15 cellular contexts compared by ENCODE assay signal in the genomic region with DNA sequence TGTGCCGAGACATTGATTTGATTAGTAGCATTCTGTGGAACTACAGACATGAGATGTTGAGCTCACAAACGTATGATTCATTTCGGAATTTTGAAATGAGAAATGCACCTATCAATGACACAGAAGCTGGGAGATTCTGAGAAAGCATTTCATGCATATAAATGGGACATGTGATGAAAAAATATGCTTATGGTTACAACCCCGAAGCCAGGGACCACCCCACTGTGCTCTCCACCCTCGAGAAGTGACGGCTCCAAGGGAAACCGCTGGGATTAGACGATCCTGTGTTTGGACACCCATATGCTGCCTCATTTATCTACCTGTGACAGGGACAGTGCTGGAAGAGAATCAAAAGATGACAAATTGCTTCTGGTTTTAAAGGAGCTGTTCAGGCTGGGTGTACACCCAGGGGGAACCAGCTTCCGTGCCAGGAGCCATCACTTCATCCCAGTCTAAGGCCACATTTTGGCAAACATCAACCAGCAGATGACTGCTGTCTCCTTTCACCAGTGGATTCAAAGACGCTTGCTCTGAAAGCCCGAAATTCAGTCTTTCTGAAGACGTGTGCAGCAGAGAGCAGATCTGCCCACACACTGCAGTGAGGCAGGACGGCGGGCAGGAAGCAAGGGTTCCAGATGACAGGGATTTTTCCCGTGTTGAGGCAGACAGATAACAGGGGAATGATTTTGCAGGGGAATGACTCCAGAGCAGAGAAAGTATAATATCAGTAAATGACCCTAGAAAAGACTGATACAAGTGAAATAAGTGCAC.
DNase-seq lines count a peak whose midpoint lies in the region; ATAC-seq and TF ChIP-seq lines count a peak whose summit lies in the region.
"Had no signal": no experiment of that assay in that cellular context is flagged by ENCODE, and none has a peak within 500 bp of the region (broad histone marks: within the 10 kb centered on the region; RNA-seq: fewer than 3 reads in every experiment).

No MANE protein-coding gene starts in this region.

- H3K4me1 ChIP-seq in mesendoderm (ENCODE audit: control insufficient read depth, low read depth, low read length) = peaks cover 3% of the 10 kb centered on the region
- H3K4me1 ChIP-seq: foreskin keratinocyte had no signal

- H3K27ac Mint-ChIP-seq in activated CD8-positive, alpha-beta T cell treated with anti-CD3 and anti-CD28 coated beads for 36 hours = no peak overlapping the region
- H3K27ac Mint-ChIP-seq in activated CD8-positive, alpha-beta T cell treated with anti-CD3 and anti-CD28 coated beads, Interleukin-2, amount 10 ng/mL, durations not matched to agents 7 days and 5 days = no peak overlapping the region
- peak overlapping the region; percentile 21 for H3K27ac Mint-ChIP-seq in T-helper 17 cell

- peaks cover 3% of the 10 kb centered on the region for H3K79me1 ChIP-seq in mesendoderm (ENCODE audit: low read length)

- no peak overlapping the region for H4K5ac ChIP-seq in mesendoderm (ENCODE audit: low read length)

- POLR2A ChIA-PET in activated CD8-positive, alpha-beta T cell treated with anti-CD3 and anti-CD28 coated beads for 36 hours (lab: Charles Lee) = interaction anchor here (0.7 to 1.3 kb wide), 3 partner anchors 10 to 256 kb away, joined by 3 to 7 read pairs (median 4); no protein-coding TSS in a partner anchor
- POLR2A ChIA-PET in activated CD8-positive, alpha-beta T cell treated with anti-CD3 and anti-CD28 coated beads, Interleukin-2, amount 10 ng/mL, durations not matched to agents 7 days and 5 days (lab: Charles Lee) = no interaction called here

- no peak overlapping the region for H2BK5ac ChIP-seq in mesendoderm (ENCODE audit: low read length)

- H3K9me3 ChIP-seq in T-helper 17 cell (ENCODE audit: control insufficient read depth, low read length, poor library complexity, severe bottlenecking) = no peaks in the 10 kb centered on the region
- H3K9me3 ChIP-seq: neutrophil, tibial artery had no signal

- CTCF ChIA-PET in activated CD8-positive, alpha-beta T cell treated with anti-CD3 and anti-CD28 coated beads for 36 hours (lab: Charles Lee) = interaction anchor here (1.0 to 10.2 kb wide), 7 partner anchors 15 to 275 kb away, joined by 3 to 85 read pairs (median 5); no protein-coding TSS in a partner anchor
- CTCF ChIA-PET in activated CD8-positive, alpha-beta T cell treated with anti-CD3 and anti-CD28 coated beads, Interleukin-2, amount 10 ng/mL, durations not matched to agents 7 days and 5 days (lab: Charles Lee) = interaction anchor here (1.0 to 2.0 kb wide), 7 partner anchors 19 to 276 kb away, joined by 3 to 5 read pairs (median 3); no protein-coding TSS in a partner anchor

- H2BK120ac ChIP-seq in mesendoderm (ENCODE audit: low read depth, low read length) = no peak overlapping the region

- H3K4me3 ChIP-seq in mesendoderm (ENCODE audit: low read length) = no peak overlapping the region
- H3K4me3 ChIP-seq: tibial artery had no signal

- no peak for DNase-seq in activated CD8-positive, alpha-beta T cell treated with anti-CD3 and anti-CD28 coated beads for 36 hours
- no peak for DNase-seq in activated CD8-positive, alpha-beta T cell treated with anti-CD3 and anti-CD28 coated beads, Interleukin-2, amount 10 ng/mL, durations not matched to agents 7 days and 5 days
- DNase-seq in T-helper 17 cell (no peak), mesendoderm (no peak), kidney glomerular epithelial cell (lab: John Stamatoyannopoulos, UW) (no peak), NOMO-1 (lab: John Stamatoyannopoulos, UW; ENCODE audit: unreplicated experiment in 2 of 2) (no peak)
- DNase-seq: ACHN; activated CD8-positive, alpha-beta memory T cell treated with anti-CD3 and anti-CD28 coated beads, Interleukin-2, amount 50 U/mL, for 48 hours; foreskin keratinocyte; mesenchymal stem cell; SIG-M5; tibial artery had no signal

- no peak overlapping the region for H3K4ac ChIP-seq in mesendoderm (ENCODE audit: low read depth, low read length)

- no peaks in the 10 kb centered on the region for H3K36me3 ChIP-seq in mesendoderm (ENCODE audit: control insufficient read depth, insufficient read depth, low read length)
- H3K36me3 ChIP-seq: neutrophil, tibial artery had no signal

- no peaks in the 10 kb centered on the region for H3K27me3 Mint-ChIP-seq in activated CD8-positive, alpha-beta T cell treated with anti-CD3 and anti-CD28 coated beads for 36 hours
- H3K27me3 Mint-ChIP-seq in activated CD8-positive, alpha-beta T cell treated with anti-CD3 and anti-CD28 coated beads, Interleukin-2, amount 10 ng/mL, durations not matched to agents 7 days and 5 days (ENCODE audit: low read depth) = peaks cover 3% of the 10 kb centered on the region
- H3K27me3 Mint-ChIP-seq in T-helper 17 cell = peaks cover 10% of the 10 kb centered on the region

- H2BK15ac ChIP-seq in mesendoderm (replicated peaks; ENCODE audit: low read depth) = no peak overlapping the region

- H4K8ac ChIP-seq in mesendoderm (ENCODE audit: low read depth, low read length) = no peak overlapping the region

- H3K9me3 Mint-ChIP-seq in activated CD8-positive, alpha-beta T cell treated with anti-CD3 and anti-CD28 coated beads for 36 hours = no peaks in the 10 kb centered on the region
- H3K9me3 Mint-ChIP-seq in activated CD8-positive, alpha-beta T cell treated with anti-CD3 and anti-CD28 coated beads, Interleukin-2, amount 10 ng/mL, durations not matched to agents 7 days and 5 days (ENCODE audit: insufficient read depth) = no peaks in the 10 kb centered on the region

- H3K4me3 Mint-ChIP-seq in activated CD8-positive, alpha-beta T cell treated with anti-CD3 and anti-CD28 coated beads for 36 hours = no peak overlapping the region
- no peak overlapping the region for H3K4me3 Mint-ChIP-seq in activated CD8-positive, alpha-beta T cell treated with anti-CD3 and anti-CD28 coated beads, Interleukin-2, amount 10 ng/mL, durations not matched to agents 7 days and 5 days
- H3K4me3 Mint-ChIP-seq in T-helper 17 cell = peak overlapping the region; percentile 39

- no peak overlapping the region for H3K4me2 ChIP-seq in mesendoderm (ENCODE audit: low read length)

- peak overlapping the region; percentile 10 for H3K56ac ChIP-seq in mesendoderm (ENCODE audit: low read length)

- no peak overlapping the region for H2AK5ac ChIP-seq in mesendoderm (ENCODE audit: low read length)

- peaks cover 16% of the 10 kb centered on the region for H3K4me1 Mint-ChIP-seq in activated CD8-positive, alpha-beta T cell treated with anti-CD3 and anti-CD28 coated beads for 36 hours (ENCODE audit: low read depth)
- peaks cover 4% of the 10 kb centered on the region for H3K4me1 Mint-ChIP-seq in activated CD8-positive, alpha-beta T cell treated with anti-CD3 and anti-CD28 coated beads, Interleukin-2, amount 10 ng/mL, durations not matched to agents 7 days and 5 days (ENCODE audit: low read depth)
- H3K4me1 Mint-ChIP-seq in T-helper 17 cell = peaks cover 20% of the 10 kb centered on the region

- H3K36me3 Mint-ChIP-seq in activated CD8-positive, alpha-beta T cell treated with anti-CD3 and anti-CD28 coated beads for 36 hours (ENCODE audit: low read depth) = peaks cover under 1% of the 10 kb centered on the region
- no peaks in the 10 kb centered on the region for H3K36me3 Mint-ChIP-seq in activated CD8-positive, alpha-beta T cell treated with anti-CD3 and anti-CD28 coated beads, Interleukin-2, amount 10 ng/mL, durations not matched to agents 7 days and 5 days (ENCODE audit: low read depth)
- no peaks in the 10 kb centered on the region for H3K36me3 Mint-ChIP-seq in T-helper 17 cell (ENCODE audit: low read depth)

- no peak overlapping the region for H3K18ac ChIP-seq in mesendoderm (ENCODE audit: low read length)

- no peak overlapping the region for H3K9ac ChIP-seq in mesendoderm (ENCODE audit: low read length)

- intact Hi-C loops in activated CD8-positive, alpha-beta T cell treated with anti-CD3 and anti-CD28 coated beads for 36 hours (cut with micrococcal nuclease) = no loop called here

- no peak overlapping the region for H3K23ac ChIP-seq in mesendoderm (ENCODE audit: low read length)

- TF ChIP-seq CTCF in activated CD8-positive, alpha-beta T cell treated with anti-CD3 and anti-CD28 coated beads for 36 hours (IDR thresholded peaks at IDR 0.05) = no peak

- H3K27me3 ChIP-seq in mesendoderm (ENCODE audit: insufficient read depth, low read length, poor library complexity) = no peaks in the 10 kb centered on the region
- H3K27me3 ChIP-seq: foreskin keratinocyte, neutrophil, tibial artery had no signal

- no peak overlapping the region for H3K27ac ChIP-seq in mesendoderm (ENCODE audit: low read depth, low read length)
- H3K27ac ChIP-seq: foreskin keratinocyte, neutrophil, tibial artery had no signal

- peak; percentile 17 for ATAC-seq in activated CD8-positive, alpha-beta T cell treated with anti-CD3 and anti-CD28 coated beads for 36 hours
- ATAC-seq in activated CD8-positive, alpha-beta T cell treated with anti-CD3 and anti-CD28 coated beads, Interleukin-2, amount 10 ng/mL, durations not matched to agents 7 days and 5 days = no peak
- ATAC-seq in GM18511 (IDR thresholded peaks at IDR 0.05; ENCODE audit: unreplicated experiment) (peak; percentile 54), T-helper 17 cell (no peak), HG02840 (IDR thresholded peaks at IDR 0.05; ENCODE audit: low FRiP score, unreplicated experiment) (no peak)
- ATAC-seq: foreskin keratinocyte had no signal

- WGBS in mesendoderm (ENCODE audit: extremely low coverage, insufficient coverage, low lambda C conversion rate) = no CpG with 5 or more reads among the region's 15 CpGs

- no peaks in the 10 kb centered on the region for H3K79me2 ChIP-seq in mesendoderm (ENCODE audit: control insufficient read depth, insufficient read depth, low read length)

Comparison
In these comparisons a context has a peak if more than half of its experiments do, and no peak if none do; other contexts are left out.
1. ATAC-seq: peak in activated CD8-positive, alpha-beta T cell treated with anti-CD3 and anti-CD28 coated beads for 36 hours (single experiment) and GM18511 (single experiment); none in activated CD8-positive, alpha-beta T cell treated with anti-CD3 and anti-CD28 coated beads, Interleukin-2, amount 10 ng/mL, durations not matched to agents 7 days and 5 days (single experiment), T-helper 17 cell (single experiment) and HG02840 (single experiment).